ENCODE assay signal across 8 cellular contexts in the genomic region with DNA sequence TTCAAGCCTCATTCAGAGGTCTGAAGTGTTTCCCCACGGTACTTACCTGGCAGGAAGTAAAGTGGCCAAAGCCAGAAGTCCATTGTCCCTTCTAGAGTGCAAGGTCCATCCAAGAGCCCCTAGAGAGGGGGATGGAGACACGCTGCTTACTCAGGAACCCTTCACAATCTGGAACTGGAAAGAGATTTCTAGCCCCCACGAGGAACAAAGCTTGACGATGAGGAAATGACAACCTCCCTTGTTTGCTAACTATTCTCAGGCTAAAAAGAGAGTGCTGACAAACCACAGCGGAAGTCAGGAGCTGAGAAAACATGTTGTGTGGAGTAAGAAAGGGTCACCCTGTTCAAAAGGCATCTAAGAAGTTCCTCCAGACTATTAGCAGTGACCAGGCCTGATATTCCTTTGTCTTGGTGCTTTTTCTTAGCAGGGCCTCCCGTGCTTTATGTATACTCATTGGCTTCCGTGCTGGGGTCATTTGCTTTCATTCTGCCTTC. TPM values are rescaled to one million over a fixed set of nuclear protein-coding genes. Genes with fewer than 3 reads are reported as not detected.
DNase-seq lines count a peak whose midpoint lies in the region; ATAC-seq and TF ChIP-seq lines count a peak whose summit lies in the region.

A gene with protein sequence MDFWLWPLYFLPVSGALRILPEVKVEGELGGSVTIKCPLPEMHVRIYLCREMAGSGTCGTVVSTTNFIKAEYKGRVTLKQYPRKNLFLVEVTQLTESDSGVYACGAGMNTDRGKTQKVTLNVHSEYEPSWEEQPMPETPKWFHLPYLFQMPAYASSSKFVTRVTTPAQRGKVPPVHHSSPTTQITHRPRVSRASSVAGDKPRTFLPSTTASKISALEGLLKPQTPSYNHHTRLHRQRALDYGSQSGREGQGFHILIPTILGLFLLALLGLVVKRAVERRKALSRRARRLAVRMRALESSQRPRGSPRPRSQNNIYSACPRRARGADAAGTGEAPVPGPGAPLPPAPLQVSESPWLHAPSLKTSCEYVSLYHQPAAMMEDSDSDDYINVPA (minus strand): TSS at position 170 of the 494 bp plus-strand sequence. CDS start 87 bp downstream, at position 83.

- no peaks in the 10 kb centered on the region for H3K4me1 ChIP-seq in prostate gland (replicated peaks)

- no peaks in the 10 kb centered on the region for H3K27me3 ChIP-seq in prostate gland (replicated peaks; ENCODE audit: insufficient read depth)

- DNase-seq in GM13977 (ENCODE audit: low spot score) (peak; percentile 42), Kasumi-1 (lab: John Stamatoyannopoulos, UW) (peak; percentile 59 to 80), prostate gland (ENCODE audit: low spot score) (no peak), coronary artery (ENCODE audit: low spot score) (no peak)

- no peak for TF ChIP-seq CTCF in GM13977 (IDR thresholded peaks at IDR 0.05; ENCODE audit: extremely low read depth, insufficient read depth, missing control alignments)
- no peak for TF ChIP-seq CTCF in prostate gland (IDR thresholded peaks at IDR 0.05)
- no peak for TF ChIP-seq CTCF in coronary artery (IDR thresholded peaks at IDR 0.05)

- peak within 1 kb of the TSS; percentile 14 to 22 for H3K27ac ChIP-seq in prostate gland
- H3K27ac ChIP-seq in coronary artery: peak within 1 kb of the TSS in 1 of 2 donors; percentile 58

- no peaks in the 10 kb centered on the region for H3K36me3 ChIP-seq in prostate gland

- TF ChIP-seq POLR2A in prostate gland (IDR thresholded peaks at IDR 0.05): no peak

- H3K4me1 Mint-ChIP-seq in activated T-helper 17 cell treated with anti-CD3 and anti-CD28 coated beads, Interleukin-2, amount 50 U/mL, for 72 hours: peaks cover 27% of the 10 kb centered on the region

- no peaks in the 10 kb centered on the region for H3K9me3 ChIP-seq in prostate gland

- in situ Hi-C loops in GM13977 (cut with MboI; ENCODE audit: low pct_unique_long_range_greater_than_20kb, low sequenced_read_pairs, unreplicated experiment): no loop called here

- H3K27ac Mint-ChIP-seq in activated T-helper 17 cell treated with anti-CD3 and anti-CD28 coated beads, Interleukin-2, amount 50 U/mL, for 72 hours: no peak within 1 kb of the TSS

- peak; percentile 35 for ATAC-seq in activated T-helper 17 cell treated with anti-CD3 and anti-CD28 coated beads, Interleukin-2, amount 50 U/mL, for 72 hours (replicated peaks)
- ATAC-seq in HG03039 (IDR thresholded peaks at IDR 0.05; ENCODE audit: unreplicated experiment) (no peak), GM18873 (IDR thresholded peaks at IDR 0.05; ENCODE audit: low FRiP score, unreplicated experiment) (no peak), GM19324 (IDR thresholded peaks at IDR 0.05; ENCODE audit: low FRiP score, unreplicated experiment) (no peak)

- H3K36me3 Mint-ChIP-seq in activated T-helper 17 cell treated with anti-CD3 and anti-CD28 coated beads, Interleukin-2, amount 50 U/mL, for 72 hours (ENCODE audit: low read depth): peaks cover 40% of the 10 kb centered on the region

- WGBS in prostate gland: 61% methylated on average over 7 of the region's 7 CpGs

- no peaks in the 10 kb centered on the region for H3K27me3 Mint-ChIP-seq in activated T-helper 17 cell treated with anti-CD3 and anti-CD28 coated beads, Interleukin-2, amount 50 U/mL, for 72 hours

- no peaks in the 10 kb centered on the region for H3K9me3 Mint-ChIP-seq in activated T-helper 17 cell treated with anti-CD3 and anti-CD28 coated beads, Interleukin-2, amount 50 U/mL, for 72 hours

- intact Hi-C loops in prostate gland (cut with DNase I): no loop called here

- H3K4me3 ChIP-seq in prostate gland: no peak within 1 kb of the TSS
- no peak within 1 kb of the TSS for H3K4me3 ChIP-seq in coronary artery

- H3K4me3 Mint-ChIP-seq in activated T-helper 17 cell treated with anti-CD3 and anti-CD28 coated beads, Interleukin-2, amount 50 U/mL, for 72 hours: no peak within 1 kb of the TSS

RNA-seq across cellular contexts. Expression of the gene that starts here (rescaled TPM):
- 10 to 100 TPM; 22.7 to 74.0 TPM for total RNA-seq in activated T-helper 17 cell treated with anti-CD3 and anti-CD28 coated beads, Interleukin-2, amount 50 U/mL, for 72 hours
- total RNA-seq in prostate gland: 1 to 10 TPM; 1.7 to 2.2 TPM

Comparison
In these comparisons a context has a peak if more than half of its experiments do, and no peak if none do; other contexts are left out.
1. RNA of the gene that starts here (total RNA-seq): 22.7 to 74.0 TPM in activated T-helper 17 cell treated with anti-CD3 and anti-CD28 coated beads, Interleukin-2, amount 50 U/mL, for 72 hours; 1.7 to 2.2 TPM in prostate gland; every median in the first group is over 4 times any median in the second.
2. DNase-seq: peak in GM13977 (single experiment) and Kasumi-1 (2 of 2); none in prostate gland (single experiment) and coronary artery (single experiment).